In genomic region chr10:24783504-24783903, GRCh38 we compare ENCODE assay signal across 14 cellular contexts. TPM values are rescaled to one million over a fixed set of nuclear protein-coding genes. Genes with fewer than 3 reads are reported as not detected.
A peak's percentile ranks its signal among the peaks of the same experiment; 100 is the strongest.
DNase-seq lines count a peak whose midpoint lies in the region; ATAC-seq, FAIRE-seq and TF ChIP-seq lines count a peak whose summit lies in the region.
"Had no signal": no experiment of that assay in that cellular context is flagged by ENCODE, and none has a peak within 500 bp of the region (broad histone marks: within the 10 kb centered on the region; RNA-seq: fewer than 3 reads in every experiment).

No MANE protein-coding gene starts in this region.

- DNase-seq in SK-MEL-5 (ENCODE audit: low read depth, low spot score) = peak; percentile 28
- DNase-seq in K562 (ENCODE audit: extremely low read depth in 1 of 4, low spot score in 3 of 4) = peak in 1 of 4 experiments; percentile 23
- no peak for DNase-seq in endothelial cell of umbilical vein (ENCODE audit: low read depth, low spot score)
- DNase-seq in activated T-cell treated with anti-CD3 and anti-CD28 coated beads for 4 hours = no peak
- no peak for DNase-seq in activated effector memory CD4-positive, alpha-beta T cell treated with Interleukin-2 at 50 U/mL for 16 hours
- DNase-seq: Calu3; CD8-positive, alpha-beta T cell; DMS79 treated with DMSO at 0.1 percent for 48 hours; GF-D8; GOT3; H7 had no signal

- intact Hi-C loops in K562 (cut with micrococcal nuclease) (no loop called here), endothelial cell of umbilical vein (cut with micrococcal nuclease) (no loop called here)

- no peaks in the 10 kb centered on the region for H3K36me3 ChIP-seq in K562 (ENCODE audit: control insufficient read depth, insufficient read depth, low read length)
- no peaks in the 10 kb centered on the region for H3K36me3 ChIP-seq in endothelial cell of umbilical vein (ENCODE audit: control insufficient read depth in 2 of 2, extremely low read depth in 1 of 2, insufficient read depth in 2 of 2, low read length in 2 of 2)
- H3K36me3 ChIP-seq: BLaER1 treated with 17β-estradiol and CSF1 and Interleukin-3, amounts not matched to agents 10 nM and 100 nM had no signal

- TF ChIP-seq POLR2A in K562 (conservative IDR thresholded peaks at IDR 0.05) = no peak
- no peak for TF ChIP-seq POLR2A in endothelial cell of umbilical vein (IDR thresholded peaks at IDR 0.05; ENCODE audit: low read depth, low read length)

- H3K4me3 ChIP-seq in K562 = no peak overlapping the region
- no peak overlapping the region for H3K4me3 ChIP-seq in endothelial cell of umbilical vein (replicated peaks in 1 of 3; ENCODE audit: insufficient read depth in 1 of 3, low read depth in 1 of 3, low read length in 3 of 3)
- H3K4me3 ChIP-seq: BLaER1 treated with 17β-estradiol and CSF1 and Interleukin-3, amounts not matched to agents 10 nM and 100 nM had no signal

- H3K4me1 ChIP-seq in K562 (replicated peaks in 1 of 2; ENCODE audit: control insufficient read depth in 2 of 2, insufficient read depth in 2 of 2, low read length in 2 of 2) (no peaks in the 10 kb centered on the region; a peak in 1 of 5 replicates), endothelial cell of umbilical vein (ENCODE audit: control insufficient read depth, extremely low read depth, insufficient read depth, low read length) (no peaks in the 10 kb centered on the region)
- H3K4me1 ChIP-seq: BLaER1 treated with 17β-estradiol and CSF1 and Interleukin-3, amounts not matched to agents 10 nM and 100 nM had no signal

- POLR2A ChIA-PET in K562 (lab: Yijun Ruan, JAX) (no interaction called here), endothelial cell of umbilical vein (lab: Charles Lee) (no interaction called here)

- H3K79me2 ChIP-seq in K562 (ENCODE audit: control insufficient read depth, insufficient read depth, low read length) (no peaks in the 10 kb centered on the region), endothelial cell of umbilical vein (ENCODE audit: control insufficient read depth, insufficient read depth, low read length) (no peaks in the 10 kb centered on the region)

- FAIRE-seq in K562 (lab: Jason Lieb, UNC) = no peak
- FAIRE-seq in endothelial cell of umbilical vein (lab: Jason Lieb, UNC) = peak; percentile 35
- FAIRE-seq: HepG2 had no signal

- in situ Hi-C loops in SK-MEL-5 (cut with HindIII; ENCODE audit: low pct_unique_long_range_greater_than_20kb, low sequenced_read_pairs) (no loop called here), K562 (cut with MboI) (no loop called here)

- H3K9me1 ChIP-seq in K562 (ENCODE audit: control insufficient read depth, insufficient read depth, low read length) (no peaks in the 10 kb centered on the region), endothelial cell of umbilical vein (replicated peaks; ENCODE audit: control insufficient read depth, extremely low read depth, insufficient read depth, low read length) (no peaks in the 10 kb centered on the region)

- H2AFZ ChIP-seq in K562 (ENCODE audit: low read depth, low read length) (peak overlapping the region; percentile 56; the same call in 1 of the 2 replicates), endothelial cell of umbilical vein (ENCODE audit: low read depth, low read length) (no peak overlapping the region)

- no peak overlapping the region for H3K27ac ChIP-seq in K562 (ENCODE audit: extremely low read depth, low read depth, low read length)
- no peak overlapping the region for H3K27ac ChIP-seq in endothelial cell of umbilical vein (ENCODE audit: insufficient read depth, low read depth, low read length)
- H3K27ac ChIP-seq: BLaER1 treated with 17β-estradiol and CSF1 and Interleukin-3, amounts not matched to agents 10 nM and 100 nM had no signal

- TF ChIP-seq RAD21 in K562 (CRISPR knock-in tag; conservative IDR thresholded peaks at IDR 0.05 in 1 of 2, IDR thresholded peaks at IDR 0.05 in 1 of 2) = no peak

- dilution Hi-C loops in endothelial cell of umbilical vein (cut with MboI; ENCODE audit: extremely low pct_ligation_motif_present, low sequenced_read_pairs) = no loop called here

- WGBS in K562 (ENCODE audit: insufficient coverage, low coverage, missing lambda C conversion rate) = 57% methylated on average over 4 of the region's 4 CpGs

- ATAC-seq in K562 = peak; percentile 74
- ATAC-seq in activated CD4-positive, CD25-positive, alpha-beta regulatory T cell treated with anti-CD3 and anti-CD28 coated beads, Interleukin-2, amount 50 U/mL, for 24 hours = no peak
- ATAC-seq: CD8-positive, alpha-beta T cell; HepG2 had no signal

- CTCF ChIA-PET in K562 (lab: Yijun Ruan, JAX; ENCODE audit: low intra/inter-chr PET ratio) = no interaction called here
- CTCF ChIA-PET in endothelial cell of umbilical vein (lab: Charles Lee) = no interaction called here

- H3K4me2 ChIP-seq in K562 (ENCODE audit: insufficient read depth, low read length) (no peak overlapping the region; the same call in 1 of the 2 replicates), endothelial cell of umbilical vein (ENCODE audit: insufficient read depth, low read length) (no peak overlapping the region)
- H3K4me2 ChIP-seq: BLaER1 treated with 17β-estradiol and CSF1 and Interleukin-3, amounts not matched to agents 10 nM and 100 nM had no signal

- H3K9ac ChIP-seq in K562 (ENCODE audit: insufficient read depth in 1 of 2, low read depth in 2 of 2, low read length in 2 of 2) (no peak overlapping the region), endothelial cell of umbilical vein (replicated peaks; ENCODE audit: extremely low read depth, insufficient read depth, low read length) (no peak overlapping the region)
- H3K9ac ChIP-seq: BLaER1 treated with 17β-estradiol and CSF1 and Interleukin-3, amounts not matched to agents 10 nM and 100 nM had no signal

- H3K9me3 ChIP-seq in K562 (replicated peaks; ENCODE audit: control insufficient read depth, insufficient read depth, low read depth, low read length) (no peaks in the 10 kb centered on the region), endothelial cell of umbilical vein (replicated peaks; ENCODE audit: control insufficient read depth, insufficient read depth, low read length) (no peaks in the 10 kb centered on the region)

- no TSS peak for BruUV-seq in K562 (replicated peaks; lab: Mats Ljungman, UMichigan)
- BruUV-seq in endothelial cell of umbilical vein (replicated peaks; lab: Mats Ljungman, UMichigan) = no TSS peak

- no peaks in the 10 kb centered on the region for H3K27me3 ChIP-seq in K562 (ENCODE audit: control insufficient read depth in 2 of 2, insufficient read depth in 2 of 2, low read length in 2 of 2)
- H3K27me3 ChIP-seq in endothelial cell of umbilical vein (ENCODE audit: control insufficient read depth in 2 of 2, insufficient read depth in 2 of 2, low read length in 2 of 2) = peaks cover 0 to 2% of the 10 kb centered on the region in 2 experiments
- H3K27me3 ChIP-seq: BLaER1 treated with 17β-estradiol and CSF1 and Interleukin-3, amounts not matched to agents 10 nM and 100 nM had no signal

- TF ChIP-seq EP300 in K562 (IDR thresholded peaks at IDR 0.05; ENCODE audit: low read length) = no peak

- H4K20me1 ChIP-seq in K562 (replicated peaks; ENCODE audit: control insufficient read depth, insufficient read depth, low read length) = no peaks in the 10 kb centered on the region
- no peaks in the 10 kb centered on the region for H4K20me1 ChIP-seq in endothelial cell of umbilical vein (replicated peaks; ENCODE audit: control insufficient read depth, extremely low read depth, insufficient read depth, low read length)
- H4K20me1 ChIP-seq: BLaER1 treated with 17β-estradiol and CSF1 and Interleukin-3, amounts not matched to agents 10 nM and 100 nM had no signal

- TF ChIP-seq CTCF in K562 (IDR thresholded peaks at IDR 0.05 in 2 of 3, conservative IDR thresholded peaks at IDR 0.05 in 1 of 3; ENCODE audit: insufficient read depth in 2 of 3, low read depth in 1 of 3, low read length in 3 of 3) = no peak
- TF ChIP-seq CTCF in endothelial cell of umbilical vein (IDR thresholded peaks at IDR 0.05; ENCODE audit: extremely low read depth in 1 of 2, insufficient read depth in 1 of 2, low read depth in 1 of 2, low read length in 2 of 2) = no peak

TF ChIP-seq in K562, 482 proteins besides CTCF, POLR2A, EP300 and RAD21:
- TF ChIP-seq MXI1 (IDR thresholded peaks at IDR 0.05; ENCODE audit: low read depth, low read length) (no peak), CHD2 (IDR thresholded peaks at IDR 0.05; ENCODE audit: low read depth, low read length) (peak; percentile 85)

RNA-seq across cellular contexts. Expression of gene ARHGAP21, which starts 59.8 kb away (rescaled TPM):
- total RNA-seq in SK-MEL-5 (2014; rRNA removed; shearing (Covaris generic)) = 55.4 and 64.9 TPM in 2 replicates
- polyA plus RNA-seq in SK-MEL-5 (2015; cell fraction: cytosol; rRNA removed) = 25.0 and 40.3 TPM in 2 replicates
- 76.2 and 82.4 TPM in 2 replicates for polyA plus RNA-seq in SK-MEL-5 (2015; cell fraction: nucleus; rRNA removed)
- 222 and 366 TPM in 2 replicates for total RNA-seq in K562 (2011; cell fraction: chromatin; rRNA removed; ENCODE audit: low replicate concordance)
- 80.7 and 94.1 TPM in 2 replicates for total RNA-seq in K562 (2011; cell fraction: nucleolus; rRNA removed)
- 125 and 182 TPM in 2 replicates for total RNA-seq in K562 (2011; cell fraction: nucleoplasm; rRNA removed)
- total RNA-seq in K562 (2014; rRNA removed) = 38.7 and 43.1 TPM in 2 replicates
- 61.8 and 84.8 TPM in 2 replicates for total RNA-seq in K562 (2014; rRNA removed; fragmentation: Illumina TruSeq; extraction: Trizol)
- 72.2 and 75.0 TPM in 2 replicates for total RNA-seq in K562 (2015; rRNA removed; fragmentation: Illumina TruSeq; extraction: Trizol)
- total RNA-seq in K562 (2021) = 57.7 and 60.8 TPM in 2 replicates
- polyA plus RNA-seq in K562 (2011; rRNA removed) = 86.1 and 145 TPM in 2 replicates
- polyA plus RNA-seq in K562 (2011; cell fraction: cytosol; rRNA removed) = 35.6 and 41.6 TPM in 2 replicates
- 214 and 250 TPM in 2 replicates for polyA plus RNA-seq in K562 (2011; cell fraction: nucleus; rRNA removed)
- polyA plus RNA-seq in K562 (2012) = 32.3 and 36.3 TPM in 2 replicates
- 65.7 and 72.2 TPM in 2 replicates for polyA plus RNA-seq in K562 (2014; fragmentation: Illumina TruSeq; extraction: Trizol)
- polyA plus RNA-seq in K562 (2014; fragmentation: Nextera tagmentation; extraction: Ambion mirVana) = 10 to 100 TPM; 13.6 to 15.5 TPM
- 40.3 and 43.6 TPM in 2 replicates for polyA plus RNA-seq in K562 (2014; rRNA removed)
- polyA minus RNA-seq in K562 (2011; rRNA and poly(A)+ RNA removed) = 150 and 239 TPM in 2 replicates
- polyA minus RNA-seq in K562 (2011; cell fraction: cytosol; rRNA and poly(A)+ RNA removed) = 36.3 and 108 TPM in 2 replicates
- polyA minus RNA-seq in K562 (2011; cell fraction: nucleus; rRNA and poly(A)+ RNA removed) = 146 and 167 TPM in 2 replicates
- total RNA-seq in endothelial cell of umbilical vein = 97.8 and 99.2 TPM in 2 replicates
- polyA plus RNA-seq in endothelial cell of umbilical vein = 26.6 and 29.5 TPM in 2 replicates
- 38.4 and 43.5 TPM in 2 replicates for polyA plus RNA-seq in endothelial cell of umbilical vein (2011; cell fraction: cytosol; rRNA removed)
- 140 and 156 TPM in 2 replicates for polyA plus RNA-seq in endothelial cell of umbilical vein (2011; cell fraction: nucleus; rRNA removed)
- 64.3 and 79.7 TPM in 2 replicates for polyA plus RNA-seq in endothelial cell of umbilical vein (2012)
- polyA minus RNA-seq in endothelial cell of umbilical vein = 118 and 134 TPM in 2 replicates
- 46.6 TPM for polyA minus RNA-seq in endothelial cell of umbilical vein (2011; cell fraction: cytosol; rRNA and poly(A)+ RNA removed)
- polyA minus RNA-seq in endothelial cell of umbilical vein (2011; cell fraction: nucleus; rRNA and poly(A)+ RNA removed) = 138 and 231 TPM in 2 replicates
